ENCODE assay signal across 11 cellular contexts in genomic region chr11:69212121-69213110, GRCh38. TPM values are rescaled to one million over a fixed set of nuclear protein-coding genes. Genes with fewer than 3 reads are reported as not detected.
DNase-seq lines count a peak whose midpoint lies in the region; ATAC-seq and TF ChIP-seq lines count a peak whose summit lies in the region.
"Had no signal": no experiment of that assay in that cellular context is flagged by ENCODE, and none has a peak within 500 bp of the region (broad histone marks: within the 10 kb centered on the region; RNA-seq: fewer than 3 reads in every experiment).

No MANE protein-coding gene starts in this region.

- ATAC-seq in GM18909 (IDR thresholded peaks at IDR 0.05; ENCODE audit: poor library complexity, unreplicated experiment): no peak
- ATAC-seq: esophagus mucosa had no signal

- no peaks in the 10 kb centered on the region for H3K36me3 ChIP-seq in H7 (replicated peaks; ENCODE audit: control insufficient read depth, insufficient read depth, low read length)
- H3K36me3 ChIP-seq: MG63 had no signal

- H3K27me3 ChIP-seq in AG04450 (ENCODE audit: control insufficient read depth, insufficient read depth, low read length): peaks cover 3% of the 10 kb centered on the region
- H3K27me3 ChIP-seq in H7 (ENCODE audit: control insufficient read depth, insufficient read depth, low read length): no peaks in the 10 kb centered on the region
- H3K27me3 ChIP-seq: MG63 had no signal

- POLR2A ChIA-PET in AG04450 (lab: Yijun Ruan, JAX): no interaction called here

- CTCF ChIA-PET in AG04450 (lab: Charles Lee): no interaction called here

- in situ Hi-C loops in GM13976 (cut with MboI; ENCODE audit: low sequenced_read_pairs, unreplicated experiment): no loop called here

- H3K4me3 ChIP-seq in AG04450 (ENCODE audit: low read depth, low read length) (no peak overlapping the region), H7 (ENCODE audit: insufficient read depth, low read depth, low read length) (no peak overlapping the region), cardiac fibroblast (replicated peaks in 1 of 2; ENCODE audit: low read depth in 2 of 2, low read length in 2 of 2) (no peak overlapping the region)
- H3K4me3 ChIP-seq: lung, MG63 had no signal

- H3K27ac ChIP-seq in AG04450 (ENCODE audit: low read depth, low read length): no peak overlapping the region

- H3K9me3 ChIP-seq in AG04450 (ENCODE audit: control insufficient read depth, insufficient read depth, low read length): peaks cover 17% of the 10 kb centered on the region
- H3K9me3 ChIP-seq: MG63 had no signal

- DNase-seq in AG04450 (ENCODE audit: low read depth, low spot score) (no peak), H7 (peak; percentile 76), cardiac fibroblast (ENCODE audit: low read depth in 2 of 2) (peak in 1 of 2 donors; percentile 7), mesenteric fat pad (ENCODE audit: low spot score) (peak; percentile 88), GDM1 (lab: John Stamatoyannopoulos, UW) (no peak), NCI-H1436 (lab: John Stamatoyannopoulos, UW) (no peak), GM13976 (ENCODE audit: low spot score) (no peak)
- DNase-seq: MG63 had no signal

- TF ChIP-seq CTCF in AG04450 (IDR thresholded peaks at IDR 0.05; ENCODE audit: low read depth, low read length) (peak; percentile 46), cardiac fibroblast (IDR thresholded peaks at IDR 0.05; ENCODE audit: low read depth, low read length) (peak; percentile 44), GM13976 (IDR thresholded peaks at IDR 0.05; ENCODE audit: borderline replicate concordance, control extremely low read depth, extremely low read depth, insufficient read depth, missing control alignments) (no peak)

RNA-seq across cellular contexts. Expression of gene SMIM38, which starts 56.7 kb away (rescaled TPM):
- polyA plus RNA-seq in AG04450 (2011; rRNA removed): 0.09 and 0.10 TPM in 2 replicates
- 0.26 and 0.28 TPM in 2 replicates for polyA minus RNA-seq in AG04450 (2011; rRNA and poly(A)+ RNA removed)
- total RNA-seq in H7 (2014; rRNA removed; shearing (Covaris generic)): 0.28 and 0.67 TPM in 2 replicates
- 0.29 TPM for total RNA-seq in mesenteric fat pad

Comparison
In these comparisons a context has a peak if more than half of its experiments do, and no peak if none do; other contexts are left out.
1. DNase-seq: peak in H7 (single experiment) and mesenteric fat pad (single experiment); none in AG04450 (single experiment), GDM1 (single experiment), NCI-H1436 (single experiment) and GM13976 (single experiment).